In genomic region chr1:1538989-1539309, GRCh38 we compare ENCODE assay signal across 13 cellular contexts. TPM values are rescaled to one million over a fixed set of nuclear protein-coding genes. Genes with fewer than 3 reads are reported as not detected.
DNase-seq lines count a peak whose midpoint lies in the region; ATAC-seq and TF ChIP-seq lines count a peak whose summit lies in the region.
"Had no signal": no experiment of that assay in that cellular context is flagged by ENCODE, and none has a peak within 500 bp of the region (broad histone marks: within the 10 kb centered on the region; RNA-seq: fewer than 3 reads in every experiment).

No MANE protein-coding gene starts in this region.

- TF ChIP-seq CTCF in coronary artery (IDR thresholded peaks at IDR 0.05) (no peak), tibial artery (IDR thresholded peaks at IDR 0.05) (no peak)

- H3K4me3 ChIP-seq in coronary artery: peak overlapping the region; percentile 91
- H3K4me3 ChIP-seq in mesodermal cell (ENCODE audit: extremely low read depth, insufficient read depth, low read length, poor library complexity, severe bottlenecking): peak overlapping the region; percentile 44
- H3K4me3 ChIP-seq in tibial artery: peak overlapping the region; percentile 62 to 77
- H3K4me3 ChIP-seq: A549, MG63 had no signal

- no peaks in the 10 kb centered on the region for H3K27me3 ChIP-seq in tibial artery
- H3K27me3 ChIP-seq: MG63 had no signal

- ATAC-seq in activated naive CD4-positive, alpha-beta T cell treated with anti-CD3 and anti-CD28 coated beads, Interleukin-2, amount 50 U/mL, for 72 hours: no peak
- ATAC-seq in GM21360 (IDR thresholded peaks at IDR 0.05; ENCODE audit: unreplicated experiment): no peak
- ATAC-seq: A549; activated CD4-positive, alpha-beta T cell treated with anti-CD3 and anti-CD28 coated beads for 36 hours had no signal

- H3K27me3 Mint-ChIP-seq in activated naive CD4-positive, alpha-beta T cell treated with anti-CD3 and anti-CD28 coated beads for 36 hours (ENCODE audit: low read depth): no peaks in the 10 kb centered on the region
- H3K27me3 Mint-ChIP-seq in T-helper 2 cell treated with Interferon-gamma antibody and Interleukin-4, amounts not matched to agents 5 μg/mL and 100 μg/mL, for 36 hours (ENCODE audit: low read depth): peaks cover 2% of the 10 kb centered on the region
- H3K27me3 Mint-ChIP-seq: activated CD4-positive, alpha-beta T cell treated with anti-CD3 and anti-CD28 coated beads for 36 hours had no signal

- H3K36me3 ChIP-seq in mesodermal cell (ENCODE audit: control insufficient read depth, insufficient read depth, low read length): peaks cover 38% of the 10 kb centered on the region
- H3K36me3 ChIP-seq in tibial artery: peaks cover 0 to 50% (median 27%) of the 10 kb centered on the region in 3 donors

- H3K4me1 ChIP-seq in mesodermal cell (ENCODE audit: control insufficient read depth, insufficient read depth, low read length, poor library complexity, severe bottlenecking) (peaks cover 9% of the 10 kb centered on the region), tibial artery (peaks cover 0 to 27% (median 14%) of the 10 kb centered on the region in 4 donors)
- H3K4me1 ChIP-seq: A549 had no signal

- WGBS in mesodermal cell (ENCODE audit: insufficient coverage in 2 of 2), 2 experiments: 89 to 92% methylated on average over 17 to 18 of the region's 18 CpGs

- H3K9me3 Mint-ChIP-seq in activated naive CD4-positive, alpha-beta T cell treated with anti-CD3 and anti-CD28 coated beads for 36 hours: no peaks in the 10 kb centered on the region
- no peaks in the 10 kb centered on the region for H3K9me3 Mint-ChIP-seq in activated naive CD4-positive, alpha-beta T cell treated with anti-CD3 and anti-CD28 coated beads, Interleukin-2, amount 50 U/mL, for 72 hours
- no peaks in the 10 kb centered on the region for H3K9me3 Mint-ChIP-seq in T-helper 2 cell treated with Interferon-gamma antibody and Interleukin-4, amounts not matched to agents 5 μg/mL and 100 μg/mL, for 36 hours

- peak overlapping the region; percentile 65 for H3K27ac Mint-ChIP-seq in activated naive CD4-positive, alpha-beta T cell treated with anti-CD3 and anti-CD28 coated beads for 36 hours
- no peak overlapping the region for H3K27ac Mint-ChIP-seq in activated naive CD4-positive, alpha-beta T cell treated with anti-CD3 and anti-CD28 coated beads, Interleukin-2, amount 50 U/mL, for 72 hours
- no peak overlapping the region for H3K27ac Mint-ChIP-seq in T-helper 2 cell treated with Interferon-gamma antibody and Interleukin-4, amounts not matched to agents 5 μg/mL and 100 μg/mL, for 36 hours
- H3K27ac Mint-ChIP-seq: activated CD4-positive, alpha-beta T cell treated with anti-CD3 and anti-CD28 coated beads for 36 hours had no signal

- DNase-seq in activated naive CD4-positive, alpha-beta T cell treated with anti-CD3 and anti-CD28 coated beads for 36 hours: no peak
- DNase-seq in activated naive CD4-positive, alpha-beta T cell treated with anti-CD3 and anti-CD28 coated beads, Interleukin-2, amount 50 U/mL, for 72 hours (ENCODE audit: low spot score in 2 of 2): no peak
- DNase-seq in coronary artery (ENCODE audit: low spot score) (no peak), tibial artery (no peak), NCI-H1417 (lab: John Stamatoyannopoulos, UW) (no peak)
- DNase-seq in T-helper 2 cell treated with Interferon-gamma antibody and Interleukin-4, amounts not matched to agents 5 μg/mL and 100 μg/mL, for 36 hours (ENCODE audit: low spot score): no peak
- DNase-seq: activated CD4-positive, alpha-beta T cell treated with anti-CD3 and anti-CD28 coated beads for 36 hours; activated naive CD4-positive, alpha-beta T cell; MG63; stimulated activated CD4-positive, alpha-beta T cell treated with anti-CD3 and anti-CD28 coated beads, Interleukin-12 subunit alpha, Interleukin-12 subunit beta, amount 100 ng/mL, for 4 hours had no signal

- no peak overlapping the region for H3K4me3 Mint-ChIP-seq in activated naive CD4-positive, alpha-beta T cell treated with anti-CD3 and anti-CD28 coated beads for 36 hours
- no peak overlapping the region for H3K4me3 Mint-ChIP-seq in T-helper 2 cell treated with Interferon-gamma antibody and Interleukin-4, amounts not matched to agents 5 μg/mL and 100 μg/mL, for 36 hours

- H3K9me3 ChIP-seq in mesodermal cell (ENCODE audit: control insufficient read depth, low read length) (no peaks in the 10 kb centered on the region), tibial artery (no peaks in the 10 kb centered on the region)
- H3K9me3 ChIP-seq: A549, MG63 had no signal

- H3K4me1 Mint-ChIP-seq in activated naive CD4-positive, alpha-beta T cell treated with anti-CD3 and anti-CD28 coated beads for 36 hours (ENCODE audit: low read depth): peaks cover 5% of the 10 kb centered on the region
- H3K4me1 Mint-ChIP-seq in T-helper 2 cell treated with Interferon-gamma antibody and Interleukin-4, amounts not matched to agents 5 μg/mL and 100 μg/mL, for 36 hours (ENCODE audit: low read depth): no peaks in the 10 kb centered on the region
- H3K4me1 Mint-ChIP-seq: activated CD4-positive, alpha-beta T cell treated with anti-CD3 and anti-CD28 coated beads for 36 hours had no signal

- H3K27ac ChIP-seq in coronary artery: peak overlapping the region in 1 of 2 donors; percentile 83
- H3K27ac ChIP-seq in mesodermal cell (ENCODE audit: low read depth, low read length, severe bottlenecking): no peak overlapping the region
- H3K27ac ChIP-seq in tibial artery: peak overlapping the region; percentile 59 to 78
- H3K27ac ChIP-seq: A549 had no signal

- intact Hi-C loops in activated naive CD4-positive, alpha-beta T cell treated with anti-CD3 and anti-CD28 coated beads for 36 hours (cut with micrococcal nuclease): no loop called here
- intact Hi-C loops in tibial artery (cut with DNase I; ENCODE audit: low total_unique reads): no loop called here

- CTCF ChIA-PET in activated naive CD4-positive, alpha-beta T cell treated with anti-CD3 and anti-CD28 coated beads for 36 hours (lab: Charles Lee): no interaction called here

- no peaks in the 10 kb centered on the region for H3K36me3 Mint-ChIP-seq in activated naive CD4-positive, alpha-beta T cell treated with anti-CD3 and anti-CD28 coated beads for 36 hours (ENCODE audit: low read depth)
- H3K36me3 Mint-ChIP-seq in activated naive CD4-positive, alpha-beta T cell treated with anti-CD3 and anti-CD28 coated beads, Interleukin-2, amount 50 U/mL, for 72 hours: no peaks in the 10 kb centered on the region
- H3K36me3 Mint-ChIP-seq in T-helper 2 cell treated with Interferon-gamma antibody and Interleukin-4, amounts not matched to agents 5 μg/mL and 100 μg/mL, for 36 hours (ENCODE audit: low read depth): peaks cover 12% of the 10 kb centered on the region

RNA-seq across cellular contexts. Expression of gene TMEM240, which starts 1.5 kb away (rescaled TPM):
- total RNA-seq in activated naive CD4-positive, alpha-beta T cell treated with anti-CD3 and anti-CD28 coated beads for 36 hours: not detected
- under 1 TPM; 0.41 to 0.58 TPM for total RNA-seq in activated naive CD4-positive, alpha-beta T cell treated with anti-CD3 and anti-CD28 coated beads, Interleukin-2, amount 50 U/mL, for 72 hours
- polyA plus RNA-seq in mesodermal cell (2013, experiment 1 of 2): 9.3 TPM
- 8.6 TPM for polyA plus RNA-seq in mesodermal cell (2013, experiment 2 of 2)

RNA-seq across cellular contexts. Expression of gene ATAD3A, which starts 27.0 kb away (rescaled TPM):
- total RNA-seq in activated naive CD4-positive, alpha-beta T cell treated with anti-CD3 and anti-CD28 coated beads for 36 hours: 10 to 100 TPM; 39.4 to 41.0 TPM
- 10 to 100 TPM; 35.7 to 39.7 TPM for total RNA-seq in activated naive CD4-positive, alpha-beta T cell treated with anti-CD3 and anti-CD28 coated beads, Interleukin-2, amount 50 U/mL, for 72 hours
- 34.4 TPM for polyA plus RNA-seq in mesodermal cell (2013, experiment 1 of 2)
- polyA plus RNA-seq in mesodermal cell (2013, experiment 2 of 2): 30.2 TPM

RNA-seq across cellular contexts. Expression of gene SSU72, which starts 35.7 kb away (rescaled TPM):
- total RNA-seq in activated naive CD4-positive, alpha-beta T cell treated with anti-CD3 and anti-CD28 coated beads for 36 hours: 10 to 100 TPM; 91.6 to 95.9 TPM
- 100 to 1,000 TPM in 1 of 2 donors, 10 to 100 TPM in 1; 82.9 to 121 TPM for total RNA-seq in activated naive CD4-positive, alpha-beta T cell treated with anti-CD3 and anti-CD28 coated beads, Interleukin-2, amount 50 U/mL, for 72 hours
- polyA plus RNA-seq in mesodermal cell (2013, experiment 1 of 2): 130 TPM
- 125 TPM for polyA plus RNA-seq in mesodermal cell (2013, experiment 2 of 2)
